Comparison of ENCODE assay signal across 9 cellular contexts in genomic region chr11:105862736-105863367, GRCh38.
DNase-seq lines count a peak whose midpoint lies in the region; ATAC-seq, FAIRE-seq and TF ChIP-seq lines count a peak whose summit lies in the region.
"Had no signal": no experiment of that assay in that cellular context is flagged by ENCODE, and none has a peak within 500 bp of the region (broad histone marks: within the 10 kb centered on the region; RNA-seq: fewer than 3 reads in every experiment).

No MANE protein-coding gene starts in this region.

- H2AFZ ChIP-seq in astrocyte (ENCODE audit: low read depth, low read length) = no peak overlapping the region

- H3K27ac Mint-ChIP-seq in astrocyte (ENCODE audit: unreplicated experiment) = no peak overlapping the region

- no peak for FAIRE-seq in astrocyte (lab: Jason Lieb, UNC)

- WGBS in heart right ventricle, 2 donors = 23 to 25% methylated on average over 3 of the region's 3 CpGs
- WGBS in right cardiac atrium = 20% methylated on average over 3 of the region's 3 CpGs

- H3K4me2 ChIP-seq in astrocyte (ENCODE audit: low read length) = no peak overlapping the region

- H3K27ac ChIP-seq in heart right ventricle (no peak overlapping the region), right cardiac atrium (ENCODE audit: low read length) (no peak overlapping the region), astrocyte (ENCODE audit: low read depth, low read length) (no peak overlapping the region), uterus (no peak overlapping the region)

- ATAC-seq in heart right ventricle (no peak), right cardiac atrium (no peak), HG02938 (IDR thresholded peaks at IDR 0.05; ENCODE audit: unreplicated experiment) (peak; percentile 68)

- no peak overlapping the region for H3K4me3 Mint-ChIP-seq in astrocyte (ENCODE audit: unreplicated experiment)
- H3K4me3 Mint-ChIP-seq: central memory CD8-positive, alpha-beta T cell had no signal

- no peaks in the 10 kb centered on the region for H4K20me1 ChIP-seq in astrocyte (ENCODE audit: insufficient read depth, low read length)

- intact Hi-C loops in heart right ventricle (cut with DNase I) (loop anchor here in 2 of 10 donors (5.0 to 10.0 kb wide), 2 partner anchors 1256 to 1608 kb away; no protein-coding TSS in a partner anchor), right cardiac atrium (cut with DNase I) (no loop called here), uterus (cut with DNase I; ENCODE audit: low total_unique reads) (no loop called here)

- no peaks in the 10 kb centered on the region for H3K79me2 ChIP-seq in astrocyte (ENCODE audit: insufficient read depth, low read length)

- no peak overlapping the region for H3K4me3 ChIP-seq in heart right ventricle
- H3K4me3 ChIP-seq in right cardiac atrium (ENCODE audit: low read length) = no peak overlapping the region
- no peak overlapping the region for H3K4me3 ChIP-seq in astrocyte (ENCODE audit: insufficient read depth, low read depth, low read length)
- no peak overlapping the region for H3K4me3 ChIP-seq in kidney epithelial cell (ENCODE audit: low read depth, low read length)
- no peak overlapping the region for H3K4me3 ChIP-seq in uterus

- no peaks in the 10 kb centered on the region for H3K4me1 ChIP-seq in heart right ventricle
- H3K4me1 ChIP-seq in right cardiac atrium (ENCODE audit: control insufficient read depth, insufficient read depth, low read length) = no peaks in the 10 kb centered on the region
- no peaks in the 10 kb centered on the region for H3K4me1 ChIP-seq in astrocyte (ENCODE audit: insufficient read depth, low read length)
- H3K4me1 ChIP-seq in uterus = no peaks in the 10 kb centered on the region

- H3K36me3 ChIP-seq in heart right ventricle (no peaks in the 10 kb centered on the region), astrocyte (ENCODE audit: insufficient read depth, low read length) (no peaks in the 10 kb centered on the region), kidney epithelial cell (ENCODE audit: control insufficient read depth, insufficient read depth, low read length) (no peaks in the 10 kb centered on the region), uterus (no peaks in the 10 kb centered on the region)

- H3K27me3 Mint-ChIP-seq in astrocyte (ENCODE audit: low read depth, unreplicated experiment) = no peaks in the 10 kb centered on the region

- DNase-seq in heart right ventricle (no peak), right cardiac atrium (no peak), NCI-H2196 (lab: John Stamatoyannopoulos, UW; ENCODE audit: unreplicated experiment) (peak; percentile 49), astrocyte (ENCODE audit: low read depth) (peak; percentile 19), kidney epithelial cell (ENCODE audit: low read depth) (no peak), uterus (no peak)
- no peak for DNase-seq in activated CD4-positive, alpha-beta T cell treated with anti-CD3 and anti-CD28 coated beads for 4 hours

- peak; percentile 28 to 70 (median 64) for TF ChIP-seq CTCF in heart right ventricle (IDR thresholded peaks at IDR 0.05)
- TF ChIP-seq CTCF in astrocyte (IDR thresholded peaks at IDR 0.05; ENCODE audit: insufficient read depth, low read depth, low read length) = peak; percentile 81
- peak; percentile 52 for TF ChIP-seq CTCF in kidney epithelial cell (IDR thresholded peaks at IDR 0.05; ENCODE audit: insufficient read depth, low read length, poor library complexity, severe bottlenecking)
- peak; percentile 24 to 51 (median 33) for TF ChIP-seq CTCF in uterus (IDR thresholded peaks at IDR 0.05)

- no peak overlapping the region for H3K9ac ChIP-seq in astrocyte (ENCODE audit: low read length)

- no peaks in the 10 kb centered on the region for H3K36me3 Mint-ChIP-seq in astrocyte (ENCODE audit: low read depth, unreplicated experiment)

- H3K4me1 Mint-ChIP-seq in astrocyte (ENCODE audit: low read depth, unreplicated experiment) = no peaks in the 10 kb centered on the region
- H3K4me1 Mint-ChIP-seq: central memory CD8-positive, alpha-beta T cell had no signal

- H3K9me3 Mint-ChIP-seq in astrocyte (ENCODE audit: unreplicated experiment) = no peaks in the 10 kb centered on the region
- H3K9me3 Mint-ChIP-seq: central memory CD8-positive, alpha-beta T cell had no signal

- no peaks in the 10 kb centered on the region for H3K9me3 ChIP-seq in heart right ventricle
- no peaks in the 10 kb centered on the region for H3K9me3 ChIP-seq in right cardiac atrium (ENCODE audit: control insufficient read depth, low read length)
- no peaks in the 10 kb centered on the region for H3K9me3 ChIP-seq in astrocyte (ENCODE audit: insufficient read depth, low read depth, low read length)
- peaks cover 0 to 3% of the 10 kb centered on the region in 2 donors for H3K9me3 ChIP-seq in uterus

- no peak for TF ChIP-seq POLR2A in uterus (IDR thresholded peaks at IDR 0.05)

- peaks cover 0 to 8% (median 0%) of the 10 kb centered on the region in 7 donors for H3K27me3 ChIP-seq in heart right ventricle
- H3K27me3 ChIP-seq in right cardiac atrium (ENCODE audit: control insufficient read depth, insufficient read depth) = no peaks in the 10 kb centered on the region
- no peaks in the 10 kb centered on the region for H3K27me3 ChIP-seq in astrocyte (ENCODE audit: insufficient read depth, low read length)
- H3K27me3 ChIP-seq in kidney epithelial cell (ENCODE audit: control insufficient read depth, insufficient read depth, low read length) = no peaks in the 10 kb centered on the region
- no peaks in the 10 kb centered on the region for H3K27me3 ChIP-seq in uterus

Comparison
In these comparisons a context has a peak if more than half of its experiments do, and no peak if none do; other contexts are left out.
1. DNase-seq: peak in NCI-H2196 (single experiment) and astrocyte (single experiment); none in heart right ventricle (0 of 2), right cardiac atrium (0 of 3), kidney epithelial cell (single experiment), uterus (0 of 2) and activated CD4-positive, alpha-beta T cell treated with anti-CD3 and anti-CD28 coated beads for 4 hours (0 of 2).
2. Peak in every context shown above with its lines, with median percentiles within 50 percentile points of each other: CTCF ChIP-seq.